In genomic region chrX:3142259-3143042, GRCh38 we compare ENCODE assay signal across 8 cellular contexts.
DNase-seq lines count a peak whose midpoint lies in the region; ATAC-seq and TF ChIP-seq lines count a peak whose summit lies in the region.
"Had no signal": no experiment of that assay in that cellular context is flagged by ENCODE, and none has a peak within 500 bp of the region (broad histone marks: within the 10 kb centered on the region; RNA-seq: fewer than 3 reads in every experiment).

No MANE protein-coding gene starts in this region.

- H3K4me3 ChIP-seq in SK-N-MC = peak overlapping the region; percentile 19

- H3K27ac Mint-ChIP-seq in natural killer cell = peak overlapping the region; percentile 77 to 87

- peaks cover 20 to 28% of the 10 kb centered on the region in 2 donors for H3K4me1 Mint-ChIP-seq in natural killer cell

- TF ChIP-seq CTCF in natural killer cell (IDR thresholded peaks at IDR 0.05) = no peak

- peaks cover 24 to 26% of the 10 kb centered on the region in 2 donors for H3K9me3 Mint-ChIP-seq in natural killer cell

- H3K27me3 Mint-ChIP-seq in natural killer cell (ENCODE audit: low read depth in 2 of 2) = peaks cover 5 to 20% of the 10 kb centered on the region in 2 donors

- peak overlapping the region; percentile 19; the same call in 1 of the 2 replicates for H3K27ac ChIP-seq in SK-N-MC

- H3K4me3 Mint-ChIP-seq in natural killer cell = peak overlapping the region; percentile 77

- DNase-seq in SK-N-MC (ENCODE audit: low read depth, low spot score) = peak; percentile 26
- DNase-seq in natural killer cell = no peak
- DNase-seq in COLO829 (ENCODE audit: low spot score) = no peak
- no peak for DNase-seq in dermis blood vessel endothelial cell
- DNase-seq: NCI-H526 had no signal

- ATAC-seq in GM18517 (IDR thresholded peaks at IDR 0.05; ENCODE audit: unreplicated experiment) = peak; percentile 45
- ATAC-seq in HG02885 (IDR thresholded peaks at IDR 0.05; ENCODE audit: poor library complexity, unreplicated experiment) = peak; percentile 39
- no peak for ATAC-seq in natural killer cell
- ATAC-seq in HG02870 (IDR thresholded peaks at IDR 0.05; ENCODE audit: unreplicated experiment) = no peak

- H3K9ac ChIP-seq in SK-N-MC (ENCODE audit: insufficient read length) = no peak overlapping the region

- H3K36me3 Mint-ChIP-seq in natural killer cell = peaks cover 35% of the 10 kb centered on the region

- intact Hi-C loops in natural killer cell (cut with micrococcal nuclease) = no loop called here

- H3K9me3 ChIP-seq in SK-N-MC (ENCODE audit: low read depth, low read length) = no peaks in the 10 kb centered on the region

- no peaks in the 10 kb centered on the region for H3K36me3 ChIP-seq in SK-N-MC (ENCODE audit: insufficient read depth, low read length)

Comparison
In these comparisons a context has a peak if more than half of its experiments do, and no peak if none do; other contexts are left out.
1. ATAC-seq: peak in GM18517 (single experiment) and HG02885 (single experiment); none in natural killer cell (0 of 3) and HG02870 (single experiment).